26 cellular contexts compared by ENCODE assay signal in the genomic region with DNA sequence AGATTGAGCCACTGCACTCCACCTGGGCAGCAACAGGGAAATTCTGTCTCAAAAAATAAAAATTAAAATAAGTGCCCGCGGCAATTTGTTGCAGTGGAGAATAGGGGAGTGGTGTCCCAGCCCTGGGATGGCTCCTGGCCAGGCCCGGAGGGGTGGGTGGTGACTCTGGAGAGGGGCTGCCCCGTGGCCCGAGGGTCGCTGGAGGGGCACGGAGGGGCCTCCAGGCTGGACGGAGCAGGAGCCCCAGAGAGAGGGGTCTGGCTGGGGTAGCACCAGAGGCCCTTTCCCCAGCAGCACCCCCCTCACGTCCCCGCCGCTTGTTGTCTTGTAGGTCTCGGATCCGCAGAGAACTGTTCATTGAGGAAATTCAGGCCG.
"Had no signal": no experiment of that assay in that cellular context is flagged by ENCODE, and none has a peak within 500 bp of the region (broad histone marks: within the 10 kb centered on the region; RNA-seq: fewer than 3 reads in every experiment).

No MANE protein-coding gene starts in this region.

- H3K4me1 ChIP-seq: colonic mucosa, esophagus squamous epithelium, heart right ventricle, prostate gland, right atrium auricular region, sigmoid colon, spleen, stomach, tibial artery had no signal

- H3K4me3 ChIP-seq: colonic mucosa, esophagus squamous epithelium, heart right ventricle, lung, mucosa of descending colon, prostate gland, right atrium auricular region, sigmoid colon, spleen, stomach, tibial artery had no signal

- H3K9me3 Mint-ChIP-seq: central memory CD8-positive, alpha-beta T cell; effector memory CD8-positive, alpha-beta T cell; memory B cell; mesothelial cell of epicardium; naive B cell; natural killer cell treated with Interleukin-12 subunit alpha and Interleukin-12 subunit beta and Interleukin-15 and Interleukin-18, amount 100 ng/mL, for 72 hours; neural crest cell; stimulated activated naive B cell treated with anti-CD40 and anti-IgM and Interleukin-4, amounts not matched to agents 10 μg/mL and 1 μg/mL and 100 μg/mL, for 72 hours; type B pancreatic cell had no signal

- H3K4me1 Mint-ChIP-seq: central memory CD8-positive, alpha-beta T cell had no signal

- H3K9me3 ChIP-seq: colonic mucosa, esophagus squamous epithelium, heart right ventricle, mucosa of descending colon, prostate gland, right atrium auricular region, sigmoid colon, spleen, stomach, tibial artery had no signal

- H3K27ac Mint-ChIP-seq: mesothelial cell of epicardium; natural killer cell treated with Interleukin-12 subunit alpha and Interleukin-12 subunit beta and Interleukin-15 and Interleukin-18, amount 100 ng/mL, for 72 hours; stimulated activated naive B cell treated with anti-CD40 and anti-IgM and Interleukin-4, amounts not matched to agents 10 μg/mL and 1 μg/mL and 100 μg/mL, for 72 hours; type B pancreatic cell had no signal

- H3K27me3 Mint-ChIP-seq: central memory CD8-positive, alpha-beta T cell; effector memory CD8-positive, alpha-beta T cell; memory B cell; naive B cell; natural killer cell treated with Interleukin-12 subunit alpha and Interleukin-12 subunit beta and Interleukin-15 and Interleukin-18, amount 100 ng/mL, for 72 hours; stimulated activated naive B cell treated with anti-CD40 and anti-IgM and Interleukin-4, amounts not matched to agents 10 μg/mL and 1 μg/mL and 100 μg/mL, for 72 hours; type B pancreatic cell had no signal

- H3K27me3 ChIP-seq: colonic mucosa, esophagus squamous epithelium, heart right ventricle, right atrium auricular region, sigmoid colon, spleen, stomach, tibial artery had no signal

- ATAC-seq: effector memory CD8-positive, alpha-beta T cell; mucosa of descending colon; stimulated activated naive B cell treated with anti-CD40 and anti-IgM and Interleukin-4, amounts not matched to agents 10 μg/mL and 1 μg/mL and 100 μg/mL, for 72 hours had no signal

- H3K36me3 ChIP-seq: colonic mucosa, prostate gland had no signal

- H3K4me3 Mint-ChIP-seq: central memory CD8-positive, alpha-beta T cell; effector memory CD8-positive, alpha-beta T cell; memory B cell; mesothelial cell of epicardium; naive B cell; natural killer cell treated with Interleukin-12 subunit alpha and Interleukin-12 subunit beta and Interleukin-15 and Interleukin-18, amount 100 ng/mL, for 72 hours; neural crest cell; stimulated activated naive B cell treated with anti-CD40 and anti-IgM and Interleukin-4, amounts not matched to agents 10 μg/mL and 1 μg/mL and 100 μg/mL, for 72 hours; type B pancreatic cell had no signal

- H3K27ac ChIP-seq: colonic mucosa, esophagus squamous epithelium, heart right ventricle, prostate gland, right atrium auricular region, sigmoid colon, spleen, stomach, tibial artery had no signal

- DNase-seq: colonic mucosa; effector memory CD8-positive, alpha-beta T cell; erythroblast; esophagus squamous epithelium; foreskin melanocyte; glutamatergic neuron; heart right ventricle; hippocampal formation; kidney glomerular epithelial cell; mucosa of descending colon; naive B cell; sigmoid colon; spleen; stimulated activated CD4-positive, alpha-beta T cell treated with anti-CD3 and anti-CD28 coated beads, Interleukin-4, amount 100 ng/mL, for 4 hours; stimulated activated naive B cell treated with anti-CD40 and anti-IgM and Interleukin-4, amounts not matched to agents 10 μg/mL and 1 μg/mL and 100 μg/mL, for 72 hours; stomach; tibial artery had no signal
